ENCODE assay signal across 8 cellular contexts in genomic region chr11:13277719-13278619, GRCh38. TPM values are rescaled to one million over a fixed set of nuclear protein-coding genes. Genes with fewer than 3 reads are reported as not detected.
DNase-seq lines count a peak whose midpoint lies in the region; ATAC-seq, FAIRE-seq and TF ChIP-seq lines count a peak whose summit lies in the region.

Gene BMAL1 (plus strand): TSS chr11:13277790. CDS start chr11:13354309, 76,519 bp downstream.

- peaks cover 15 to 25% of the 10 kb centered on the region in 2 donors for H3K27me3 Mint-ChIP-seq in natural killer cell treated with Interleukin-12 subunit alpha and Interleukin-12 subunit beta and Interleukin-15 and Interleukin-18, amount 100 ng/mL, for 72 hours

- TF ChIP-seq POLR2A in GM12892 (IDR thresholded peaks at IDR 0.05; ENCODE audit: low read depth, low read length) (peak; percentile 22; the same call in 1 of the 2 replicates), H54 (IDR thresholded peaks at IDR 0.05; ENCODE audit: low read depth, low read length) (peak; percentile 45; the same call in 1 of the 2 replicates), erythroblast (IDR thresholded peaks at IDR 0.05; ENCODE audit: low read length) (no peak)

- peak within 1 kb of the TSS; percentile 95 to 96 for H3K27ac Mint-ChIP-seq in natural killer cell treated with Interleukin-12 subunit alpha and Interleukin-12 subunit beta and Interleukin-15 and Interleukin-18, amount 100 ng/mL, for 72 hours

- H3K27ac ChIP-seq in substantia nigra (ENCODE audit: low read depth, low read length, poor library complexity, severe bottlenecking): peak within 1 kb of the TSS; percentile 74

- peak within 1 kb of the TSS; percentile 100 for H3K4me3 Mint-ChIP-seq in natural killer cell treated with Interleukin-12 subunit alpha and Interleukin-12 subunit beta and Interleukin-15 and Interleukin-18, amount 100 ng/mL, for 72 hours

- H3K9me3 Mint-ChIP-seq in natural killer cell treated with Interleukin-12 subunit alpha and Interleukin-12 subunit beta and Interleukin-15 and Interleukin-18, amount 100 ng/mL, for 72 hours: no peaks in the 10 kb centered on the region

- DNase-seq in GM12892 (ENCODE audit: insufficient read length) (peak; percentile 34), H54 (ENCODE audit: insufficient read length, low spot score) (peak; percentile 43), NCI-H1092 (lab: John Stamatoyannopoulos, UW) (peak; percentile 39), activated T-cell treated with anti-CD3 and anti-CD28 coated beads for 24 hours (ENCODE audit: low read depth) (peak; percentile 32), erythroblast (lab: John Stamatoyannopoulos, UW) (peak; percentile 54 to 62), substantia nigra (lab: John Stamatoyannopoulos, UW) (peak in 35 of 49 donors; percentile 19 to 77 (median 47)), DMS79 treated with DMSO at 0.1 percent for 48 hours (lab: John Stamatoyannopoulos, UW) (no peak)
- DNase-seq in natural killer cell treated with Interleukin-12 subunit alpha and Interleukin-12 subunit beta and Interleukin-15 and Interleukin-18, amount 100 ng/mL, for 72 hours (ENCODE audit: low spot score): peak; percentile 82

- ATAC-seq in natural killer cell treated with Interleukin-12 subunit alpha and Interleukin-12 subunit beta and Interleukin-15 and Interleukin-18, amount 100 ng/mL, for 72 hours: peak; percentile 56 to 58

- H3K4me1 Mint-ChIP-seq in natural killer cell treated with Interleukin-12 subunit alpha and Interleukin-12 subunit beta and Interleukin-15 and Interleukin-18, amount 100 ng/mL, for 72 hours (ENCODE audit: low read depth in 2 of 2): peaks cover 53 to 64% of the 10 kb centered on the region in 2 donors

- H3K36me3 Mint-ChIP-seq in natural killer cell treated with Interleukin-12 subunit alpha and Interleukin-12 subunit beta and Interleukin-15 and Interleukin-18, amount 100 ng/mL, for 72 hours: peaks cover 5% of the 10 kb centered on the region

- peak; percentile 73 for FAIRE-seq in GM12892 (lab: Jason Lieb, UNC)
- no peak for FAIRE-seq in H54 (lab: Jason Lieb, UNC)

RNA-seq across cellular contexts. Expression of gene BMAL1, which starts in this region (rescaled TPM):
- 9.3 TPM for polyA plus RNA-seq in GM12892 (2012; ENCODE audit: missing spikeins)
- 10 to 100 TPM; 61.4 to 82.1 TPM for total RNA-seq in natural killer cell treated with Interleukin-12 subunit alpha and Interleukin-12 subunit beta and Interleukin-15 and Interleukin-18, amount 100 ng/mL, for 72 hours
